3 cellular contexts compared by ENCODE assay signal in the genomic region with DNA sequence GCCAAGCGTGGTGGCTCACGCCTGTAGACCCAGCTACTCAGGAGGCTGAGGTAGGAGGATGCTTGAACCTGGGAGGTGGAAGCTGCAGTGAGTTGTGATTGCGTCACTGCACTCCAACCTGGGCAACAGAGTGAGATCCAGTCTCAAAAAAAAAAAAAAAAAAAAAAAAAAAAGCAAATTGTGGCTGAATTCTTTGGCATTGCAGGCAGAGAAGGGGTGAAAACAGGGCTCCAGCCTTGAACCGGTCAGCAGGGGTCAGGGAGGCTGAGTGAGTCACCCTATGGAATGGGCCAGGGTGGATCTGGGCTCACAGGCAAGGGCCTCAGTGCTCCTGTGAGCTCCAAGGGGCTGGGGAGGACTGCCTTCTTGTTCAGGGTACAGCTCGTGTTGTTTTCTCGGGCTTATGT.
TF ChIP-seq lines count a peak whose summit lies in the region.

No MANE protein-coding gene starts in this region.

TF ChIP-seq in A549, 52 proteins besides CTCF, POLR2A, EP300 and RAD21:
- no peak for TF ChIP-seq MAZ (IDR thresholded peaks at IDR 0.05; ENCODE audit: borderline replicate concordance, low read depth, low read length)
- TF ChIP-seq FOSL2 (IDR thresholded peaks at IDR 0.05): 0 out of 2 replicates have a peak, but pooled peaks have one; percentile 16
- TF ChIP-seq FOSL2 (CRISPR knock-in tag; IDR thresholded peaks at IDR 0.05): peak; percentile 53; the same call in 1 of the 2 replicates
- no peak for TF ChIP-seq USF2 (IDR thresholded peaks at IDR 0.05)
- TF ChIP-seq HOXA7 (CRISPR knock-in tag; IDR thresholded peaks at IDR 0.05): no peak
- TF ChIP-seq CEBPB (IDR thresholded peaks at IDR 0.05): peak; percentile 75 to 89
- no peak for TF ChIP-seq JUN (IDR thresholded peaks at IDR 0.05)
- TF ChIP-seq REST (IDR thresholded peaks at IDR 0.05): no peak
- peak; percentile 82 for TF ChIP-seq PBX3 (IDR thresholded peaks at IDR 0.05)
- TF ChIP-seq ATOH8 (CRISPR knock-in tag; IDR thresholded peaks at IDR 0.05; ENCODE audit: low read depth): no peak
- TF ChIP-seq FOSB (CRISPR knock-in tag; IDR thresholded peaks at IDR 0.05): no peak
- no peak for TF ChIP-seq HOXB5 (CRISPR knock-in tag; IDR thresholded peaks at IDR 0.05)
- TF ChIP-seq SREBF2 (IDR thresholded peaks at IDR 0.05): no peak

TF ChIP-seq in HEK293, 187 proteins besides CTCF, POLR2A, EP300 and RAD21:
- TF ChIP-seq PRDM10 (tag by site-specific recombination; IDR thresholded peaks at IDR 0.05): no peak
- TF ChIP-seq, protein P1, sequence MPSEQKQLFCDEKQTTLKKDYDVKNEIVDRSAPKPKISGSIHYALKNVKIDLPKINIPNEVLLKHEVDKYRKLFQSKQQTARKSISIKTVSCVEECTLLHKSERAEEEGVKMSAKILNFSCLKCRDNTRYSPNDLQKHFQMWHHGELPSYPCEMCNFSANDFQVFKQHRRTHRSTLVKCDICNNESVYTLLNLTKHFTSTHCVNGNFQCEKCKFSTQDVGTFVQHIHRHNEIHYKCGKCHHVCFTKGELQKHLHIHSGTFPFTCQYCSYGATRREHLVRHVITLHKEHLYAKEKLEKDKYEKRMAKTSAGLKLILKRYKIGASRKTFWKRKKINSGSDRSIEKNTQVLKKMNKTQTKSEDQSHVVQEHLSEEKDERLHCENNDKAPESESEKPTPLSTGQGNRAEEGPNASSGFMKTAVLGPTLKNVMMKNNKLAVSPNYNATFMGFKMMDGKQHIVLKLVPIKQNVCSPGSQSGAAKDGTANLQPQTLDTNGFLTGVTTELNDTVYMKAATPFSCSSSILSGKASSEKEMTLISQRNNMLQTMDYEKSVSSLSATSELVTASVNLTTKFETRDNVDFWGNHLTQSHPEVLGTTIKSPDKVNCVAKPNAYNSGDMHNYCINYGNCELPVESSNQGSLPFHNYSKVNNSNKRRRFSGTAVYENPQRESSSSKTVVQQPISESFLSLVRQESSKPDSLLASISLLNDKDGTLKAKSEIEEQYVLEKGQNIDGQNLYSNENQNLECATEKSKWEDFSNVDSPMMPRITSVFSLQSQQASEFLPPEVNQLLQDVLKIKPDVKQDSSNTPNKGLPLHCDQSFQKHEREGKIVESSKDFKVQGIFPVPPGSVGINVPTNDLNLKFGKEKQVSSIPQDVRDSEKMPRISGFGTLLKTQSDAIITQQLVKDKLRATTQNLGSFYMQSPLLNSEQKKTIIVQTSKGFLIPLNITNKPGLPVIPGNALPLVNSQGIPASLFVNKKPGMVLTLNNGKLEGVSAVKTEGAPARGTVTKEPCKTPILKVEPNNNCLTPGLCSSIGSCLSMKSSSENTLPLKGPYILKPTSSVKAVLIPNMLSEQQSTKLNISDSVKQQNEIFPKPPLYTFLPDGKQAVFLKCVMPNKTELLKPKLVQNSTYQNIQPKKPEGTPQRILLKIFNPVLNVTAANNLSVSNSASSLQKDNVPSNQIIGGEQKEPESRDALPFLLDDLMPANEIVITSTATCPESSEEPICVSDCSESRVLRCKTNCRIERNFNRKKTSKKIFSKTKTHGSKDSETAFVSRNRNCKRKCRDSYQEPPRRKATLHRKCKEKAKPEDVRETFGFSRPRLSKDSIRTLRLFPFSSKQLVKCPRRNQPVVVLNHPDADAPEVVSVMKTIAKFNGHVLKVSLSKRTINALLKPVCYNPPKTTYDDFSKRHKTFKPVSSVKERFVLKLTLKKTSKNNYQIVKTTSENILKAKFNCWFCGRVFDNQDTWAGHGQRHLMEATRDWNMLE (tag by site-specific recombination; conservative IDR thresholded peaks at IDR 0.05; ENCODE audit: low read depth): no peak
- no peak for TF ChIP-seq ZNF777 (tag by site-specific recombination; IDR thresholded peaks at IDR 0.05; ENCODE audit: borderline replicate concordance)
- TF ChIP-seq, protein P2, sequence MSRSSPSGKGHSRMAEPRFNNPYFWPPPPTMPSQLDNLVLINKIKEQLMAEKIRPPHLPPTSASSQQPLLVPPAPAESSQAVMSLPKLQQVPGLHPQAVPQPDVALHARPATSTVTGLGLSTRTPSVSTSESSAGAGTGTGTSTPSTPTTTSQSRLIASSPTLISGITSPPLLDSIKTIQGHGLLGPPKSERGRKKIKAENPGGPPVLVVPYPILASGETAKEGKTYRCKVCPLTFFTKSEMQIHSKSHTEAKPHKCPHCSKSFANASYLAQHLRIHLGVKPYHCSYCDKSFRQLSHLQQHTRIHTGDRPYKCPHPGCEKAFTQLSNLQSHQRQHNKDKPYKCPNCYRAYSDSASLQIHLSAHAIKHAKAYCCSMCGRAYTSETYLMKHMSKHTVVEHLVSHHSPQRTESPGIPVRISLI (tag by site-specific recombination; IDR thresholded peaks at IDR 0.05): peak; percentile 80
- no peak for TF ChIP-seq SP2 (tag by site-specific recombination; IDR thresholded peaks at IDR 0.05)

TF ChIP-seq in HepG2, 621 proteins besides CTCF, POLR2A, EP300 and RAD21 (continues in another document):
- TF ChIP-seq MYPOP (CRISPR knock-in tag; IDR thresholded peaks at IDR 0.05) (no peak), JUND (CRISPR knock-in tag; IDR thresholded peaks at IDR 0.05) (peak; percentile 34; the same call in 1 of the 2 replicates), CEBPG (CRISPR knock-in tag; IDR thresholded peaks at IDR 0.05) (peak; percentile 38), ZNF460 (CRISPR knock-in tag; IDR thresholded peaks at IDR 0.05; ENCODE audit: borderline replicate concordance) (peak; percentile 37; the same call in 1 of the 2 replicates), SRF (IDR thresholded peaks at IDR 0.05; ENCODE audit: low read depth, low read length) (no peak), ZFY (CRISPR knock-in tag; IDR thresholded peaks at IDR 0.05) (no peak), ZNF879 (CRISPR knock-in tag; IDR thresholded peaks at IDR 0.05) (no peak), ONECUT2 (CRISPR knock-in tag; IDR thresholded peaks at IDR 0.05) (no peak), ZNF546 (CRISPR knock-in tag; conservative IDR thresholded peaks at IDR 0.05) (no peak), ZNF263 (CRISPR knock-in tag; IDR thresholded peaks at IDR 0.05) (peak; percentile 85), ZBTB49 (CRISPR knock-in tag; IDR thresholded peaks at IDR 0.05; ENCODE audit: borderline replicate concordance) (no peak), NR2F2 (IDR thresholded peaks at IDR 0.05; ENCODE audit: borderline replicate concordance, low read depth) (0 out of 2 replicates have a peak, but pooled peaks have one; percentile 15), SKIL (CRISPR knock-in tag; IDR thresholded peaks at IDR 0.05; ENCODE audit: borderline replicate concordance) (no peak), ZNF501 (CRISPR knock-in tag; IDR thresholded peaks at IDR 0.05) (no peak), SRSF4 (IDR thresholded peaks at IDR 0.05; ENCODE audit: low read depth, low read length, poor library complexity, severe bottlenecking) (no peak), POGK (CRISPR knock-in tag; conservative IDR thresholded peaks at IDR 0.05) (no peak), NR2F1 (CRISPR knock-in tag; IDR thresholded peaks at IDR 0.05) (peak in 1 of 2 experiments; percentile 55; a peak in 1 of 4 replicates), PBX2 (CRISPR knock-in tag; IDR thresholded peaks at IDR 0.05) (no peak), SAP130 (CRISPR knock-in tag; IDR thresholded peaks at IDR 0.05; ENCODE audit: low read depth) (0 out of 2 replicates have a peak, but pooled peaks have one; percentile 15), NR2F6 (IDR thresholded peaks at IDR 0.05) (0 out of 2 replicates have a peak, but pooled peaks have one; percentile 23), NR2F6 (CRISPR knock-in tag; IDR thresholded peaks at IDR 0.05) (peak; percentile 41), PAF1 (CRISPR knock-in tag; IDR thresholded peaks at IDR 0.05) (no peak), ZNF577 (CRISPR knock-in tag; IDR thresholded peaks at IDR 0.05; ENCODE audit: borderline replicate concordance, low read depth) (no peak), CENPX (CRISPR knock-in tag; IDR thresholded peaks at IDR 0.05) (no peak), HNRNPL (IDR thresholded peaks at IDR 0.05; ENCODE audit: low read depth, low read length) (no peak)
- TF ChIP-seq, protein P3, sequence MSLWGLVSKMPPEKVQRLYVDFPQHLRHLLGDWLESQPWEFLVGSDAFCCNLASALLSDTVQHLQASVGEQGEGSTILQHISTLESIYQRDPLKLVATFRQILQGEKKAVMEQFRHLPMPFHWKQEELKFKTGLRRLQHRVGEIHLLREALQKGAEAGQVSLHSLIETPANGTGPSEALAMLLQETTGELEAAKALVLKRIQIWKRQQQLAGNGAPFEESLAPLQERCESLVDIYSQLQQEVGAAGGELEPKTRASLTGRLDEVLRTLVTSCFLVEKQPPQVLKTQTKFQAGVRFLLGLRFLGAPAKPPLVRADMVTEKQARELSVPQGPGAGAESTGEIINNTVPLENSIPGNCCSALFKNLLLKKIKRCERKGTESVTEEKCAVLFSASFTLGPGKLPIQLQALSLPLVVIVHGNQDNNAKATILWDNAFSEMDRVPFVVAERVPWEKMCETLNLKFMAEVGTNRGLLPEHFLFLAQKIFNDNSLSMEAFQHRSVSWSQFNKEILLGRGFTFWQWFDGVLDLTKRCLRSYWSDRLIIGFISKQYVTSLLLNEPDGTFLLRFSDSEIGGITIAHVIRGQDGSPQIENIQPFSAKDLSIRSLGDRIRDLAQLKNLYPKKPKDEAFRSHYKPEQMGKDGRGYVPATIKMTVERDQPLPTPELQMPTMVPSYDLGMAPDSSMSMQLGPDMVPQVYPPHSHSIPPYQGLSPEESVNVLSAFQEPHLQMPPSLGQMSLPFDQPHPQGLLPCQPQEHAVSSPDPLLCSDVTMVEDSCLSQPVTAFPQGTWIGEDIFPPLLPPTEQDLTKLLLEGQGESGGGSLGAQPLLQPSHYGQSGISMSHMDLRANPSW (CRISPR knock-in tag; IDR thresholded peaks at IDR 0.05; ENCODE audit: borderline replicate concordance): no peak
- TF ChIP-seq, protein P2 (CRISPR knock-in tag; IDR thresholded peaks at IDR 0.05; ENCODE audit: borderline replicate concordance): peak; percentile 53; the same call in 1 of the 2 replicates
